Comparison of ENCODE assay signal across 9 cellular contexts in genomic region chrX:86806786-86807185, GRCh38.
DNase-seq lines count a peak whose midpoint lies in the region; ATAC-seq and TF ChIP-seq lines count a peak whose summit lies in the region.
"Had no signal": no experiment of that assay in that cellular context is flagged by ENCODE, and none has a peak within 500 bp of the region (broad histone marks: within the 10 kb centered on the region; RNA-seq: fewer than 3 reads in every experiment).

No MANE protein-coding gene starts in this region.

- ATAC-seq in HG03575 (IDR thresholded peaks at IDR 0.05; ENCODE audit: extremely low read depth, insufficient number of reproducible peaks, low FRiP score, unreplicated experiment) (peak; percentile 89), SK-N-SH treated with all-trans-retinoic acid at 6 μM for 48 hours (peak; percentile 51; the same call in 2 of the 3 replicates), left lung (peak; percentile 58), GM21423 (IDR thresholded peaks at IDR 0.05; ENCODE audit: unreplicated experiment) (no peak)

- H3K9me3 ChIP-seq in left lung, result no peaks in the 10 kb centered on the region
- H3K9me3 ChIP-seq in effector memory CD4-positive, alpha-beta T cell (ENCODE audit: control insufficient read depth, low read length), result no peaks in the 10 kb centered on the region

- no peak overlapping the region for H3K4me3 ChIP-seq in left lung
- no peak overlapping the region for H3K4me3 ChIP-seq in effector memory CD4-positive, alpha-beta T cell (ENCODE audit: insufficient read depth, low read depth, low read length, poor library complexity, severe bottlenecking)

- no peak overlapping the region for H3K27ac ChIP-seq in left lung
- no peak overlapping the region for H3K27ac ChIP-seq in effector memory CD4-positive, alpha-beta T cell (ENCODE audit: insufficient read depth, low read length, poor library complexity, severe bottlenecking)

- intact Hi-C loops in left lung (cut with DNase I), result no loop called here

- no peaks in the 10 kb centered on the region for H3K4me1 ChIP-seq in left lung
- no peaks in the 10 kb centered on the region for H3K4me1 ChIP-seq in effector memory CD4-positive, alpha-beta T cell (ENCODE audit: control insufficient read depth, insufficient read depth, low read length, poor library complexity, severe bottlenecking)

- H3K36me3 ChIP-seq in left lung, result no peaks in the 10 kb centered on the region
- H3K36me3 ChIP-seq in effector memory CD4-positive, alpha-beta T cell (ENCODE audit: control insufficient read depth, insufficient read depth, low read length), result no peaks in the 10 kb centered on the region

- TF ChIP-seq CTCF in left lung (IDR thresholded peaks at IDR 0.05), result peak in 1 of 2 donors; percentile 23

- H3K27me3 ChIP-seq in left lung, result no peaks in the 10 kb centered on the region
- H3K27me3 ChIP-seq in effector memory CD4-positive, alpha-beta T cell (replicated peaks; ENCODE audit: control insufficient read depth, insufficient read depth, low read length, poor library complexity, severe bottlenecking), result no peaks in the 10 kb centered on the region

- peak; percentile 42 for DNase-seq in ELF-1 (ENCODE audit: low read depth, low spot score)
- DNase-seq in left lung, result no peak
- no peak for DNase-seq in GDM1 (lab: John Stamatoyannopoulos, UW)
- DNase-seq in effector memory CD4-positive, alpha-beta T cell, result no peak
- DNase-seq in GOT3 (lab: John Stamatoyannopoulos, UW), result no peak
- DNase-seq: substantia nigra had no signal

TF ChIP-seq in SK-N-SH treated with all-trans-retinoic acid at 6 μM for 48 hours, 23 proteins besides CTCF, POLR2A, EP300 and RAD21:
- TF ChIP-seq, protein P1, sequence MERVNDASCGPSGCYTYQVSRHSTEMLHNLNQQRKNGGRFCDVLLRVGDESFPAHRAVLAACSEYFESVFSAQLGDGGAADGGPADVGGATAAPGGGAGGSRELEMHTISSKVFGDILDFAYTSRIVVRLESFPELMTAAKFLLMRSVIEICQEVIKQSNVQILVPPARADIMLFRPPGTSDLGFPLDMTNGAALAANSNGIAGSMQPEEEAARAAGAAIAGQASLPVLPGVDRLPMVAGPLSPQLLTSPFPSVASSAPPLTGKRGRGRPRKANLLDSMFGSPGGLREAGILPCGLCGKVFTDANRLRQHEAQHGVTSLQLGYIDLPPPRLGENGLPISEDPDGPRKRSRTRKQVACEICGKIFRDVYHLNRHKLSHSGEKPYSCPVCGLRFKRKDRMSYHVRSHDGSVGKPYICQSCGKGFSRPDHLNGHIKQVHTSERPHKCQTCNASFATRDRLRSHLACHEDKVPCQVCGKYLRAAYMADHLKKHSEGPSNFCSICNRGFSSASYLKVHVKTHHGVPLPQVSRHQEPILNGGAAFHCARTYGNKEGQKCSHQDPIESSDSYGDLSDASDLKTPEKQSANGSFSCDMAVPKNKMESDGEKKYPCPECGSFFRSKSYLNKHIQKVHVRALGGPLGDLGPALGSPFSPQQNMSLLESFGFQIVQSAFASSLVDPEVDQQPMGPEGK (CRISPR knock-in tag; IDR thresholded peaks at IDR 0.05; ENCODE audit: borderline replicate concordance), result no peak
- no peak for TF ChIP-seq TOX (CRISPR knock-in tag; IDR thresholded peaks at IDR 0.05; ENCODE audit: borderline replicate concordance)
- no peak for TF ChIP-seq PPARA (CRISPR knock-in tag; IDR thresholded peaks at IDR 0.05; ENCODE audit: borderline replicate concordance)
- TF ChIP-seq RARB (CRISPR knock-in tag; IDR thresholded peaks at IDR 0.05), result no peak
- no peak for TF ChIP-seq BACH2 (CRISPR knock-in tag; IDR thresholded peaks at IDR 0.05; ENCODE audit: borderline replicate concordance)
- no peak for TF ChIP-seq TSHZ2 (CRISPR knock-in tag; IDR thresholded peaks at IDR 0.05)
- no peak for TF ChIP-seq ZFP3 (CRISPR knock-in tag; IDR thresholded peaks at IDR 0.05)
- no peak for TF ChIP-seq POU6F1 (CRISPR knock-in tag; IDR thresholded peaks at IDR 0.05; ENCODE audit: borderline replicate concordance, low read depth)
